11 cellular contexts compared by ENCODE assay signal in the genomic region with DNA sequence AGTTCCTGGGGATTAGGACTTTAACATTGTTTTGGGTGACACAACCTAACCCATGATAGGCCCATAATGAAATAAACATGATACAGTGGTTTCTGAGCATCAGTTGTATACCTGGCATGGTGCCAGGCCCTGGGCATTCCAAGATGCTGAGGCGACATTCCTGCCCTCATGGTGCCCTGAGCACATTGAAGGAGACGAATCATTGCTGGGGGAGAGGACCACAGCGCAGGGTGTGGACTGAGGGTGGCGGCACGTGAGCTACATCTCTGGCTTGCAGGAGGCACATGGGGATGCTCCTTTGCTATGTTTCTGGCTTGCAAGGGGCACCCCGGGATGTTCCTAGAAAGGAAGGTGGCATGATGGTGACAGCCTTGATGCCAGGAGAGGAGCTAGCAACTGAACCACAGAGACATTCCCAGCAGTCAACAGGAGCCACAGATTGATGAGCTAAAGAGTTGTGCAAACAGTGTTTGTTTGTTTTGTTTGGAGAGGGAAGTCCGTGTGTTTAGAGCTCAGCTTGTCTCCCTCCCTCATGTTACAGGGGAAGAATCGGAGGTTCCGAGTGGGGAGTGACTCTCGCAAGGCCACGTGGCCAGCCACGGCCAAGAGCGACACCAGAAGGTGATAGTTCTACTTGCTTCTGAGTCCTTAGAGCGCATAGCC.
DNase-seq lines count a peak whose midpoint lies in the region; ATAC-seq, FAIRE-seq and TF ChIP-seq lines count a peak whose summit lies in the region.
"Had no signal": no experiment of that assay in that cellular context is flagged by ENCODE, and none has a peak within 500 bp of the region (broad histone marks: within the 10 kb centered on the region; RNA-seq: fewer than 3 reads in every experiment).

No MANE protein-coding gene starts in this region.

- no peak overlapping the region for H2BK15ac ChIP-seq in H1 (ENCODE audit: low read length)

- H3K36me3 Mint-ChIP-seq in GM23338 (ENCODE audit: low read depth) (peaks cover 9% of the 10 kb centered on the region; the same call in 2 of the 3 replicates), progenitor cell of endocrine pancreas (ENCODE audit: insufficient read depth) (no peaks in the 10 kb centered on the region)
- H3K36me3 Mint-ChIP-seq in CD8-positive, alpha-beta memory T cell = peaks cover 23 to 50% (median 29%) of the 10 kb centered on the region in 3 donors
- peaks cover 17% of the 10 kb centered on the region for H3K36me3 Mint-ChIP-seq in activated naive CD8-positive, alpha-beta T cell treated with anti-CD3 and anti-CD28 coated beads for 36 hours

- H3K14ac ChIP-seq in H1 (ENCODE audit: insufficient read length) = no peak overlapping the region

- H3K9ac ChIP-seq in H1 (replicated peaks in 1 of 4; ENCODE audit: extremely low read depth in 1 of 4, low read depth in 3 of 4, low read length in 3 of 4) = no peak overlapping the region

- peaks cover 3 to 7% of the 10 kb centered on the region in 2 experiments; a peak in 2 of 4 replicates for H3K9me3 ChIP-seq in H1 (ENCODE audit: insufficient read depth in 2 of 2, low read depth in 1 of 2, low read length in 1 of 2)
- H3K9me3 ChIP-seq in CD8-positive, alpha-beta memory T cell (ENCODE audit: low read length) = no peaks in the 10 kb centered on the region

- H4K20me1 ChIP-seq in GM23338 (replicated peaks; ENCODE audit: insufficient read depth) (no peaks in the 10 kb centered on the region), H1 (replicated peaks in 1 of 2; ENCODE audit: control insufficient read depth in 1 of 2, insufficient read depth in 2 of 2, low read length in 2 of 2) (peaks cover 0 to 2% of the 10 kb centered on the region in 2 experiments)

- DNase-seq in GM23338 (ENCODE audit: low spot score) (no peak), NCI-H345 treated with DMSO at 0.1 percent for 48 hours (lab: John Stamatoyannopoulos, UW; ENCODE audit: unreplicated experiment) (peak; percentile 74), H1 (ENCODE audit: low read depth in 1 of 2, low spot score in 2 of 2) (no peak), progenitor cell of endocrine pancreas (ENCODE audit: low spot score, unreplicated experiment) (no peak)
- DNase-seq in CD8-positive, alpha-beta memory T cell = no peak
- DNase-seq in activated naive CD8-positive, alpha-beta T cell treated with anti-CD3 and anti-CD28 coated beads for 36 hours = no peak
- DNase-seq: activated T-cell treated with anti-CD3 and anti-CD28 coated beads for 4 hours, dorsolateral prefrontal cortex, left cardiac atrium had no signal

- peak overlapping the region; percentile 25 for H3K4ac ChIP-seq in H1 (replicated peaks; ENCODE audit: insufficient read length, low read depth, low read length)

- H4K8ac ChIP-seq in H1 (ENCODE audit: extremely low read depth, insufficient read depth, low read length) = no peak overlapping the region

- H3K18ac ChIP-seq in H1 (ENCODE audit: extremely low read depth, low read length) = 0 out of 2 replicates have a peak overlapping the region, but pooled peaks have one; percentile 42

- peak in 1 of 2 experiments; percentile 12; a peak in 1 of 4 replicates for TF ChIP-seq RAD21 in H1 (IDR thresholded peaks at IDR 0.05 in 1 of 2, conservative IDR thresholded peaks at IDR 0.05 in 1 of 2; ENCODE audit: low read depth in 2 of 2, low read length in 2 of 2)

- no peak overlapping the region for H2BK20ac ChIP-seq in H1 (ENCODE audit: low read length)

- CTCF ChIA-PET in H1 (lab: Charles Lee; ENCODE audit: partially characterized antibody) = interaction anchor here (0.9 to 1.8 kb wide), 7 partner anchors 9 to 98 kb away, joined by 3 to 6 read pairs (median 3); no protein-coding TSS in a partner anchor
- CTCF ChIA-PET in CD8-positive, alpha-beta memory T cell (lab: Charles Lee) = no interaction called here

- H3K36me3 ChIP-seq in GM23338 (ENCODE audit: insufficient read depth) (no peaks in the 10 kb centered on the region), H1 (ENCODE audit: control insufficient read depth in 2 of 4, insufficient read depth in 4 of 4, low read length in 3 of 4) (peaks cover 0 to 3% (median 0%) of the 10 kb centered on the region in 4 experiments; a peak in 1 of 8 replicates)
- H3K36me3 ChIP-seq in CD8-positive, alpha-beta memory T cell (ENCODE audit: insufficient read depth, low read length) = no peaks in the 10 kb centered on the region

- no peak overlapping the region for H3K4me2 ChIP-seq in GM23338
- no peak overlapping the region; a peak in 1 of 4 replicates for H3K4me2 ChIP-seq in H1 (ENCODE audit: insufficient read depth in 1 of 2, low read depth in 2 of 2, low read length in 2 of 2)

- H2AFZ ChIP-seq in GM23338 (peak overlapping the region; percentile 88), H1 (ENCODE audit: low read length) (no peak overlapping the region)

- peak overlapping the region; percentile 23 for H4K91ac ChIP-seq in H1 (replicated peaks; ENCODE audit: insufficient read length, low read length)

- ATAC-seq in GM23338 (no peak), HG03460 (IDR thresholded peaks at IDR 0.05; ENCODE audit: unreplicated experiment) (no peak), GM18517 (IDR thresholded peaks at IDR 0.05; ENCODE audit: unreplicated experiment) (no peak)
- ATAC-seq: left cardiac atrium had no signal

- H2BK120ac ChIP-seq in H1 (replicated peaks; ENCODE audit: low read depth, low read length) = no peak overlapping the region

- no peak overlapping the region for H3K23ac ChIP-seq in H1 (ENCODE audit: insufficient read length)

- POLR2A ChIA-PET in H1 (lab: Charles Lee; ENCODE audit: partially characterized antibody) = interaction anchor here (0.6 to 1.0 kb wide), 3 partner anchors 9 to 289 kb away, joined by 3 to 4 read pairs (median 3); no protein-coding TSS in a partner anchor
- POLR2A ChIA-PET in CD8-positive, alpha-beta memory T cell (lab: Charles Lee) = no interaction called here

- no peaks in the 10 kb centered on the region for H3K27me3 ChIP-seq in GM23338 (ENCODE audit: insufficient read depth)
- no peaks in the 10 kb centered on the region for H3K27me3 ChIP-seq in H1 (replicated peaks in 1 of 4; ENCODE audit: control insufficient read depth in 3 of 4, extremely low read depth in 1 of 4, insufficient read depth in 3 of 4, low read length in 3 of 4)
- H3K27me3 ChIP-seq in CD8-positive, alpha-beta memory T cell (ENCODE audit: insufficient read depth, low read length, poor library complexity, severe bottlenecking) = no peaks in the 10 kb centered on the region
- H3K27me3 ChIP-seq: dorsolateral prefrontal cortex had no signal

- FAIRE-seq in H1 (lab: Jason Lieb, UNC) = no peak

- peaks cover 8% of the 10 kb centered on the region for H3K27me3 Mint-ChIP-seq in GM23338 (ENCODE audit: insufficient read depth, low read depth, poor library complexity)
- H3K27me3 Mint-ChIP-seq in progenitor cell of endocrine pancreas = peaks cover 10% of the 10 kb centered on the region
- H3K27me3 Mint-ChIP-seq in CD8-positive, alpha-beta memory T cell = no peaks in the 10 kb centered on the region
- H3K27me3 Mint-ChIP-seq in activated naive CD8-positive, alpha-beta T cell treated with anti-CD3 and anti-CD28 coated beads for 36 hours = no peaks in the 10 kb centered on the region

- H3K23me2 ChIP-seq in H1 (ENCODE audit: low read depth, low read length) = no peaks in the 10 kb centered on the region

- no peak overlapping the region for H3K27ac Mint-ChIP-seq in GM23338
- H3K27ac Mint-ChIP-seq in progenitor cell of endocrine pancreas = no peak overlapping the region
- peak overlapping the region in 2 of 8 donors; percentile 30 to 42 for H3K27ac Mint-ChIP-seq in CD8-positive, alpha-beta memory T cell
- no peak overlapping the region for H3K27ac Mint-ChIP-seq in activated naive CD8-positive, alpha-beta T cell treated with anti-CD3 and anti-CD28 coated beads for 36 hours

- TF ChIP-seq EP300 in H1 (IDR thresholded peaks at IDR 0.05; ENCODE audit: borderline replicate concordance in 1 of 2, low read depth in 2 of 2, low read length in 2 of 2) = no peak

- H3K79me2 ChIP-seq in GM23338 (replicated peaks; ENCODE audit: insufficient read depth) (no peaks in the 10 kb centered on the region), H1 (ENCODE audit: control insufficient read depth in 1 of 2, insufficient read depth in 2 of 2, low read length in 2 of 2) (no peaks in the 10 kb centered on the region)

- H3K4me3 Mint-ChIP-seq in GM23338 (no peak overlapping the region), progenitor cell of endocrine pancreas (ENCODE audit: low read depth) (no peak overlapping the region)
- peak overlapping the region in 1 of 7 donors; percentile 15 for H3K4me3 Mint-ChIP-seq in CD8-positive, alpha-beta memory T cell
- H3K4me3 Mint-ChIP-seq in activated naive CD8-positive, alpha-beta T cell treated with anti-CD3 and anti-CD28 coated beads for 36 hours = no peak overlapping the region

- H3K79me1 ChIP-seq in H1 (ENCODE audit: low read depth, low read length) = no peaks in the 10 kb centered on the region

- H3K9me3 Mint-ChIP-seq in GM23338 (peaks cover 12% of the 10 kb centered on the region), progenitor cell of endocrine pancreas (ENCODE audit: low read depth) (no peaks in the 10 kb centered on the region)
- peaks cover 0 to 3% (median 0%) of the 10 kb centered on the region in 5 donors for H3K9me3 Mint-ChIP-seq in CD8-positive, alpha-beta memory T cell
- peaks cover 5% of the 10 kb centered on the region for H3K9me3 Mint-ChIP-seq in activated naive CD8-positive, alpha-beta T cell treated with anti-CD3 and anti-CD28 coated beads for 36 hours

- no peak overlapping the region for H3K56ac ChIP-seq in H1 (replicated peaks; ENCODE audit: insufficient read length, low read depth, low read length)

- WGBS in H1 (ENCODE audit: extremely low coverage in 1 of 2, insufficient coverage in 1 of 2, insufficient read length in 1 of 2, insufficient replicate concordance in 2 of 2, low coverage in 1 of 2, low lambda C conversion rate in 2 of 2, missing lambda C conversion rate in 1 of 2), 2 experiments = 82% methylated on average over 14 of the region's 14 CpGs; no CpG with 5 or more reads in 1 of the 2 experiments

- no peaks in the 10 kb centered on the region for H3F3A ChIP-seq in GM23338 (replicated peaks; ENCODE audit: low read depth)

- peak overlapping the region; percentile 30; the same call in 1 of the 2 replicates for H2BK12ac ChIP-seq in H1 (ENCODE audit: low read depth, low read length)

- H3K4me3 ChIP-seq in GM23338 (no peak overlapping the region), H1 (ENCODE audit: extremely low read depth in 1 of 4, insufficient read depth in 2 of 4, low read depth in 3 of 4, low read length in 4 of 4) (no peak overlapping the region)
- no peak overlapping the region for H3K4me3 ChIP-seq in CD8-positive, alpha-beta memory T cell (ENCODE audit: low read length)

- no peak overlapping the region for H4K5ac ChIP-seq in H1 (ENCODE audit: insufficient read length, low read depth, low read length)

- H3K27ac ChIP-seq in GM23338 (ENCODE audit: low read depth) = no peak overlapping the region
- no peak overlapping the region for H3K27ac ChIP-seq in H1 (ENCODE audit: low read depth, low read length)
- no peak overlapping the region for H3K27ac ChIP-seq in CD8-positive, alpha-beta memory T cell (ENCODE audit: low read depth, low read length)
- H3K27ac ChIP-seq: dorsolateral prefrontal cortex had no signal

- H3K4me1 ChIP-seq in GM23338 (ENCODE audit: insufficient read depth) (peaks cover 8% of the 10 kb centered on the region), H1 (replicated peaks in 1 of 4; ENCODE audit: control insufficient read depth in 3 of 4, insufficient read depth in 4 of 4, low read length in 3 of 4) (peaks cover 0 to 4% (median 2%) of the 10 kb centered on the region in 4 experiments; a peak in 3 of 7 replicates)
- H3K4me1 ChIP-seq in CD8-positive, alpha-beta memory T cell (ENCODE audit: insufficient read depth, low read length) = no peaks in the 10 kb centered on the region

- no peak overlapping the region for H2AK5ac ChIP-seq in H1 (ENCODE audit: low read depth, low read length)

- H3K4me1 Mint-ChIP-seq in GM23338 (peaks cover 10% of the 10 kb centered on the region), progenitor cell of endocrine pancreas (ENCODE audit: low read depth) (peaks cover 11% of the 10 kb centered on the region)
- H3K4me1 Mint-ChIP-seq in CD8-positive, alpha-beta memory T cell = peaks cover 5 to 15% (median 13%) of the 10 kb centered on the region in 3 donors
- H3K4me1 Mint-ChIP-seq in activated naive CD8-positive, alpha-beta T cell treated with anti-CD3 and anti-CD28 coated beads for 36 hours = peaks cover 5% of the 10 kb centered on the region

- TF ChIP-seq CTCF in GM23338 (conservative IDR thresholded peaks at IDR 0.05; ENCODE audit: low read depth in 2 of 2) = no peak; a peak in 1 of 4 replicates
- TF ChIP-seq CTCF in H1 (IDR thresholded peaks at IDR 0.05; ENCODE audit: control extremely low read depth in 1 of 3, insufficient read depth in 1 of 3, low read depth in 1 of 3, low read length in 3 of 3) = no peak
- peak; percentile 5 for TF ChIP-seq CTCF in progenitor cell of endocrine pancreas (IDR thresholded peaks at IDR 0.05; ENCODE audit: unreplicated experiment)

- H3K9me2 ChIP-seq in GM23338 (ENCODE audit: insufficient read depth) = no peaks in the 10 kb centered on the region

- 0 out of 2 replicates have a peak overlapping the region, but pooled peaks have one; percentile 12 for H2BK5ac ChIP-seq in H1 (ENCODE audit: low read depth, low read length)

- TF ChIP-seq POLR2A in H1 (IDR thresholded peaks at IDR 0.05; ENCODE audit: control extremely low read depth in 1 of 2, low read depth in 2 of 2, low read length in 2 of 2) = no peak
